16 cellular contexts compared by ENCODE assay signal in the genomic region with DNA sequence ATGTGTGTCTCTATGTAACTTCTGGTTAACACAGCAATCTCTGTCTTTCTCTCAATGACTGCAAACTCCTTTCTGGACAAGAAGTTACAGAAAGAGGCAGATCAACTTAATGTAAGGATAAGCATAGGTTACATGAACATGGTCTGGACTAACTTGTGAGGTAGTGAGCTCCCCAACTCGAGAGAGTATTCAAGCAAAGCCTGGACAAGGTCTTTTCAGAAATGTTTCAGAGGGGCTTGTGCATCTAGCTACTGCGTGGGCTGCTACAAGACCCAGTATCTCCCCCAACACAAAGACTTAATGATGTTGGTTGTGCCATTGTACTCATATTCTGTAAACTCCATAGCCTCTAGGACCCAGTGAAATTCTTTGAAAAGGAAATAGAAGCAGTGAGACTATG. TPM values are rescaled to one million over a fixed set of nuclear protein-coding genes. Genes with fewer than 3 reads are reported as not detected.
DNase-seq lines count a peak whose midpoint lies in the region; ATAC-seq and TF ChIP-seq lines count a peak whose summit lies in the region.
"Had no signal": no experiment of that assay in that cellular context is flagged by ENCODE, and none has a peak within 500 bp of the region (broad histone marks: within the 10 kb centered on the region; RNA-seq: fewer than 3 reads in every experiment).

No MANE protein-coding gene starts in this region.

- H3K36me3 ChIP-seq in HUES48 (ENCODE audit: control insufficient read depth, insufficient read depth, low read length) (no peaks in the 10 kb centered on the region), testis (ENCODE audit: low read depth, missing control alignments) (no peaks in the 10 kb centered on the region)
- H3K36me3 ChIP-seq: BE2C had no signal

- no peak overlapping the region for H3K9ac ChIP-seq in HUES48 (ENCODE audit: low read depth, low read length)
- H3K9ac ChIP-seq: GM23248 had no signal

- H3K4me1 ChIP-seq in HUES48 (ENCODE audit: control insufficient read depth, insufficient read depth, low read length) (peaks cover 26% of the 10 kb centered on the region), testis (peaks cover 5% of the 10 kb centered on the region)
- H3K4me1 ChIP-seq: BE2C, Caco-2 had no signal

- ATAC-seq in GM19455 (IDR thresholded peaks at IDR 0.05; ENCODE audit: unreplicated experiment), result no peak
- ATAC-seq: A549; CD8-positive, alpha-beta T cell; HepG2 had no signal

- H3K27me3 ChIP-seq in HUES48 (ENCODE audit: control insufficient read depth, insufficient read depth, low read length), result no peaks in the 10 kb centered on the region
- no peaks in the 10 kb centered on the region for H3K27me3 ChIP-seq in testis
- H3K27me3 ChIP-seq: BE2C had no signal

- H3K4me3 ChIP-seq in HUES48 (ENCODE audit: low read depth, low read length) (no peak overlapping the region), testis (no peak overlapping the region)
- H3K4me3 ChIP-seq: A549, GM23248 had no signal

- intact Hi-C loops in testis (cut with DNase I; ENCODE audit: low total_unique reads), result no loop called here

- no peak for TF ChIP-seq CTCF in VCaP (conservative IDR thresholded peaks at IDR 0.05)
- no peak for TF ChIP-seq CTCF in testis (IDR thresholded peaks at IDR 0.05)

- DNase-seq in T-helper 2 cell (no peak), testis (no peak)
- no peak for DNase-seq in stimulated activated CD4-positive, alpha-beta T cell treated with anti-CD3 and anti-CD28 coated beads, Interleukin-4, amount 100 ng/mL, for 4 hours
- DNase-seq: BE2C; Caco-2; CD8-positive, alpha-beta T cell; DND-41; GF-D8; GM23248; Karpas-422 had no signal

- peak overlapping the region; percentile 4 for H3K27ac ChIP-seq in HUES48 (ENCODE audit: low read depth, low read length)
- H3K27ac ChIP-seq in VCaP, result peak overlapping the region; percentile 19; the same call in 1 of the 2 replicates
- H3K27ac ChIP-seq in cingulate gyrus (ENCODE audit: low read depth, low read length), result peak overlapping the region; percentile 79
- H3K27ac ChIP-seq in testis, result no peak overlapping the region
- H3K27ac ChIP-seq: A549, GM23248 had no signal

- H3K9me3 ChIP-seq in HUES48 (ENCODE audit: control insufficient read depth, insufficient read depth, low read length) (no peaks in the 10 kb centered on the region), testis (no peaks in the 10 kb centered on the region)
- H3K9me3 ChIP-seq: A549, BE2C, Caco-2 had no signal

- TF ChIP-seq POLR2A in testis (IDR thresholded peaks at IDR 0.05), result no peak

- 92% methylated on average over 2 of the region's 2 CpGs for WGBS in testis, 2 donors

RNA-seq across cellular contexts. Expression of gene CLSTN1, which starts 23.5 kb away (rescaled TPM):
- total RNA-seq in testis, result 10 to 100 TPM; 52.6 to 70.2 TPM
- polyA plus RNA-seq in testis (ENCODE audit: insufficient read depth, low read depth, low replicate concordance), result 60.4 TPM

Comparison
In these comparisons a context has a peak if more than half of its experiments do, and no peak if none do; other contexts are left out.
1. H3K27ac ChIP-seq: peak in HUES48 (single experiment), VCaP (single experiment) and cingulate gyrus (single experiment); none in testis (0 of 2).